Comparison of ENCODE assay signal across 16 cellular contexts in the genomic region with DNA sequence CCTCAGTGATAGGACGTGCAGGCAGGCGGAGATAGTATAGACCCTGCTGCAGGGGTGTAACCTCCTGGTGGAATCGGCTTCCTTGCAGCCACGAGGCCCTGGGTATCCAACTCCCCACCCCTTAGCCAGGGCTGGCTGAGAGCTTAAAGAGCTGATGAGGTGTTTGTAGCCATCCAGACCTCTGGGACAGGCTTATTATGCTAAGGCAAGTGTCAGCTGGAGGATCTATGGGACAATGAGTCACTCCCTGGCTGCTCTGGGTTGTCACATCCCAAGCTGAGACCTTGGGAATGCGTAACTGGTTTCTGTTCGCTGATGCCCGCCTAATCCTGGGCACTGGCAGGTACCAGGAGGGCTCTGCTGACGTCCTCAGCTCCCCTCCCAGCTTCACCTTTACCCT. TPM values are rescaled to one million over a fixed set of nuclear protein-coding genes. Genes with fewer than 3 reads are reported as not detected.
DNase-seq lines count a peak whose midpoint lies in the region; ATAC-seq and TF ChIP-seq lines count a peak whose summit lies in the region.
"Had no signal": no experiment of that assay in that cellular context is flagged by ENCODE, and none has a peak within 500 bp of the region (broad histone marks: within the 10 kb centered on the region; RNA-seq: fewer than 3 reads in every experiment).

No MANE protein-coding gene starts in this region.

- H3K4me1 Mint-ChIP-seq in brain: peaks cover 73% of the 10 kb centered on the region

- H3K36me3 ChIP-seq in mucosa of descending colon (ENCODE audit: low read depth) (no peaks in the 10 kb centered on the region), uterus (no peaks in the 10 kb centered on the region)
- H3K36me3 ChIP-seq: upper lobe of right lung had no signal

- peaks cover 19% of the 10 kb centered on the region for H3K4me1 ChIP-seq in mucosa of descending colon (ENCODE audit: low read depth)
- peaks cover 4 to 8% of the 10 kb centered on the region in 2 donors for H3K4me1 ChIP-seq in uterus

- peak overlapping the region in 3 of 5 experiments; percentile 39 to 69 (median 61) for H3K27ac Mint-ChIP-seq in brain
- H3K27ac Mint-ChIP-seq: naive B cell, T-helper 17 cell had no signal

- H3K9me3 ChIP-seq in mucosa of descending colon (no peaks in the 10 kb centered on the region), uterus (no peaks in the 10 kb centered on the region)
- H3K9me3 ChIP-seq: upper lobe of right lung had no signal

- no peak overlapping the region for H3K4me3 ChIP-seq in mucosa of descending colon
- H3K4me3 ChIP-seq in uterus: no peak overlapping the region
- H3K4me3 ChIP-seq: upper lobe of right lung had no signal

- no peaks in the 10 kb centered on the region for H3K36me3 Mint-ChIP-seq in brain
- H3K36me3 Mint-ChIP-seq: naive B cell had no signal

- TF ChIP-seq POLR2A in uterus (IDR thresholded peaks at IDR 0.05): no peak

- H3K27ac ChIP-seq in uterus: peak overlapping the region; percentile 73 to 81
- H3K27ac ChIP-seq: upper lobe of right lung had no signal

- no peak for TF ChIP-seq CTCF in brain (conservative IDR thresholded peaks at IDR 0.05)
- no peak for TF ChIP-seq CTCF in mucosa of descending colon (IDR thresholded peaks at IDR 0.05)
- TF ChIP-seq CTCF in uterus (IDR thresholded peaks at IDR 0.05): no peak

- no peaks in the 10 kb centered on the region for H3K27me3 Mint-ChIP-seq in brain

- DNase-seq in Right ventricle myocardium inferior (ENCODE audit: missing footprints) (peak; percentile 17), cardiac septum (ENCODE audit: low spot score) (no peak), mucosa of descending colon (no peak), uterus (no peak), NCI-H187 treated with DMSO at 0.1 percent for 48 hours (lab: John Stamatoyannopoulos, UW) (no peak), NCI-H1417 (lab: John Stamatoyannopoulos, UW) (no peak)
- DNase-seq: activated CD4-positive, CD25-positive, alpha-beta regulatory T cell; anterior cingulate cortex; naive B cell; NCI-H345; SHP77 treated with DMSO at 0.1 percent for 48 hours; stimulated activated naive CD4-positive, alpha-beta T cell; T-helper 17 cell; upper lobe of right lung had no signal

- H3K4me3 Mint-ChIP-seq in brain: no peak overlapping the region
- H3K4me3 Mint-ChIP-seq: T-helper 17 cell had no signal

- no peaks in the 10 kb centered on the region for H3K27me3 ChIP-seq in uterus
- H3K27me3 ChIP-seq: upper lobe of right lung had no signal

- H3K9me3 Mint-ChIP-seq in brain: peaks cover 0 to 4% (median 0%) of the 10 kb centered on the region in 5 experiments
- H3K9me3 Mint-ChIP-seq: naive B cell had no signal

- no peak for ATAC-seq in Right ventricle myocardium inferior
- ATAC-seq in mucosa of descending colon: peak; percentile 25
- no peak for ATAC-seq in GM21786 (IDR thresholded peaks at IDR 0.05; ENCODE audit: unreplicated experiment)
- ATAC-seq: T-helper 17 cell, upper lobe of right lung had no signal

- intact Hi-C loops in Right ventricle myocardium inferior (cut with DNase I): loop anchor here (5.0 to 10.0 kb wide), 2 partner anchors 48 to 236 kb away; no protein-coding TSS in a partner anchor
- intact Hi-C loops in cardiac septum (cut with DNase I): loop anchor here (5.0 kb wide), 1 partner anchor 48 kb away; no protein-coding TSS in a partner anchor
- intact Hi-C loops in mucosa of descending colon (cut with DNase I, micrococcal nuclease): loop anchor here in 1 of 2 donors (10.0 kb wide), 1 partner anchor 136 kb away; no protein-coding TSS in a partner anchor
- intact Hi-C loops in uterus (cut with DNase I; ENCODE audit: low total_unique reads): no loop called here

RNA-seq across cellular contexts. Expression of a gene that starts 38.9 kb away (rescaled TPM):
- total RNA-seq in Right ventricle myocardium inferior (53.0 TPM), cardiac septum (60.3 TPM), mucosa of descending colon (100 to 1,000 TPM; 109 to 157 (median 111) TPM), uterus (100 to 1,000 TPM in 1 of 4 donors, 10 to 100 TPM in 3; 22.0 to 139 (median 31.6) TPM)
- polyA plus RNA-seq in brain (ENCODE audit: insufficient read depth, low read depth, low replicate concordance): 33.1 TPM
- total RNA-seq: T-helper 17 cell had no signal
